Comparison of ENCODE assay signal across 21 cellular contexts in genomic region chr6:34135541-34135940, GRCh38. TPM values are rescaled to one million over a fixed set of nuclear protein-coding genes. Genes with fewer than 3 reads are reported as not detected.
DNase-seq lines count a peak whose midpoint lies in the region; ATAC-seq, FAIRE-seq and TF ChIP-seq lines count a peak whose summit lies in the region.
"Had no signal": no experiment of that assay in that cellular context is flagged by ENCODE, and none has a peak within 500 bp of the region (broad histone marks: within the 10 kb centered on the region; RNA-seq: fewer than 3 reads in every experiment).

No MANE protein-coding gene starts in this region.

- peaks cover 10% of the 10 kb centered on the region for H3K27me3 Mint-ChIP-seq in glutamatergic neuron (ENCODE audit: unreplicated experiment)

- ATAC-seq in K562, result no peak; the same call in 1 of the 3 replicates
- no peak for ATAC-seq in sciatic nerve
- ATAC-seq in GM21619 (IDR thresholded peaks at IDR 0.05; ENCODE audit: unreplicated experiment), result no peak
- ATAC-seq: GM12878 had no signal

- H2AFZ ChIP-seq in K562 (ENCODE audit: low read depth, low read length), result no peak overlapping the region

- H3K4me2 ChIP-seq in BLaER1 treated with 17β-estradiol and CSF1 and Interleukin-3, amounts not matched to agents 10 nM and 100 nM, result peak overlapping the region; percentile 65 to 94 (median 80)
- no peak overlapping the region for H3K4me2 ChIP-seq in K562 (ENCODE audit: insufficient read depth, low read length)

- no peak for TF ChIP-seq POLR2A in K562 (conservative IDR thresholded peaks at IDR 0.05)

- TF ChIP-seq EP300 in K562 (IDR thresholded peaks at IDR 0.05; ENCODE audit: low read length), result no peak; the same call in 1 of the 2 replicates

- no peaks in the 10 kb centered on the region for H3K36me3 ChIP-seq in BLaER1 treated with 17β-estradiol and CSF1 and Interleukin-3, amounts not matched to agents 10 nM and 100 nM
- H3K36me3 ChIP-seq in K562 (ENCODE audit: control insufficient read depth, insufficient read depth, low read length), result no peaks in the 10 kb centered on the region
- H3K36me3 ChIP-seq: BE2C had no signal

- H3K4me3 ChIP-seq in BLaER1 treated with 17β-estradiol and CSF1 and Interleukin-3, amounts not matched to agents 10 nM and 100 nM, result no peak overlapping the region
- no peak overlapping the region for H3K4me3 ChIP-seq in K562
- H3K4me3 ChIP-seq: GM12878 had no signal

- no peak overlapping the region for H3K9ac ChIP-seq in BLaER1 treated with 17β-estradiol and CSF1 and Interleukin-3, amounts not matched to agents 10 nM and 100 nM
- H3K9ac ChIP-seq in K562 (ENCODE audit: insufficient read depth in 1 of 2, low read depth in 2 of 2, low read length in 2 of 2), result no peak overlapping the region

- H3K36me3 Mint-ChIP-seq in glutamatergic neuron (ENCODE audit: unreplicated experiment), result no peaks in the 10 kb centered on the region
- H3K36me3 Mint-ChIP-seq: CD14-positive monocyte; CD4-positive, CD25-positive, alpha-beta regulatory T cell had no signal

- WGBS in K562 (ENCODE audit: insufficient coverage, low coverage, missing lambda C conversion rate), result 3% methylated on average over 2 of the region's 2 CpGs

- intact Hi-C loops in K562 (cut with micrococcal nuclease), result no loop called here
- intact Hi-C loops in sciatic nerve (cut with DNase I), result no loop called here

- DNase-seq in NCI-H69 (lab: John Stamatoyannopoulos, UW) (peak; percentile 22), K562 (ENCODE audit: extremely low read depth in 1 of 4, low spot score in 3 of 4) (no peak), glutamatergic neuron (no peak), DMS 273 (lab: John Stamatoyannopoulos, UW; ENCODE audit: unreplicated experiment) (no peak), SKM-1 treated with dmso at 0.1 percent for 144 hours (lab: John Stamatoyannopoulos, UW; ENCODE audit: unreplicated experiment) (no peak), sciatic nerve (ENCODE audit: low spot score) (no peak)
- DNase-seq: 8988T; ACHN; BE2C; CD4-positive, alpha-beta memory T cell; CD4-positive, CD25-positive, alpha-beta regulatory T cell; CD8-positive, alpha-beta memory T cell; COR-L47; DMS79 treated with DMSO at 0.1 percent for 48 hours; GDM1 had no signal

- H3K4me1 ChIP-seq in BLaER1 treated with 17β-estradiol and CSF1 and Interleukin-3, amounts not matched to agents 10 nM and 100 nM, result peaks cover 44 to 78% (median 67%) of the 10 kb centered on the region in 10 experiments
- peaks cover 0 to 5% of the 10 kb centered on the region in 2 experiments; a peak in 1 of 5 replicates for H3K4me1 ChIP-seq in K562 (replicated peaks in 1 of 2; ENCODE audit: control insufficient read depth in 2 of 2, insufficient read depth in 2 of 2, low read length in 2 of 2)

- no peak for TF ChIP-seq RAD21 in K562 (CRISPR knock-in tag; conservative IDR thresholded peaks at IDR 0.05 in 1 of 2, IDR thresholded peaks at IDR 0.05 in 1 of 2)

- no peaks in the 10 kb centered on the region for H3K9me3 ChIP-seq in BLaER1 treated with 17β-estradiol and CSF1 and Interleukin-3, amounts not matched to agents 10 nM and 100 nM (replicated peaks in 1 of 11)
- H3K9me3 ChIP-seq in K562 (replicated peaks; ENCODE audit: control insufficient read depth, insufficient read depth, low read depth, low read length), result no peaks in the 10 kb centered on the region
- H3K9me3 ChIP-seq: BE2C had no signal

- peak overlapping the region; percentile 25 for H3K4me3 Mint-ChIP-seq in glutamatergic neuron (ENCODE audit: unreplicated experiment)
- H3K4me3 Mint-ChIP-seq: CD14-positive monocyte; CD4-positive, alpha-beta memory T cell; CD4-positive, CD25-positive, alpha-beta regulatory T cell; CD8-positive, alpha-beta memory T cell had no signal

- peaks cover 11% of the 10 kb centered on the region for H3K9me3 Mint-ChIP-seq in glutamatergic neuron (ENCODE audit: unreplicated experiment)
- H3K9me3 Mint-ChIP-seq: CD8-positive, alpha-beta memory T cell had no signal

- no peak overlapping the region for H3K27ac ChIP-seq in BLaER1 treated with 17β-estradiol and CSF1 and Interleukin-3, amounts not matched to agents 10 nM and 100 nM
- H3K27ac ChIP-seq in K562 (ENCODE audit: extremely low read depth, low read depth, low read length), result no peak overlapping the region

- peaks cover 0 to 5% (median 0%) of the 10 kb centered on the region in 11 experiments; a peak in 7 of 22 replicates for H3K27me3 ChIP-seq in BLaER1 treated with 17β-estradiol and CSF1 and Interleukin-3, amounts not matched to agents 10 nM and 100 nM
- peaks cover 15 to 44% of the 10 kb centered on the region in 2 experiments; a peak in 4 of 5 replicates for H3K27me3 ChIP-seq in K562 (ENCODE audit: control insufficient read depth in 2 of 2, insufficient read depth in 2 of 2, low read length in 2 of 2)
- H3K27me3 ChIP-seq: BE2C had no signal

- BruUV-seq in K562 (replicated peaks; lab: Mats Ljungman, UMichigan), result no TSS peak

- no peaks in the 10 kb centered on the region for H3K9me1 ChIP-seq in K562 (ENCODE audit: control insufficient read depth, insufficient read depth, low read length)

- H3K79me2 ChIP-seq in K562 (ENCODE audit: control insufficient read depth, insufficient read depth, low read length), result no peaks in the 10 kb centered on the region

- in situ Hi-C loops in K562 (cut with MboI), result no loop called here

- no peak for TF ChIP-seq CTCF in K562 (IDR thresholded peaks at IDR 0.05 in 2 of 3, conservative IDR thresholded peaks at IDR 0.05 in 1 of 3; ENCODE audit: insufficient read depth in 2 of 3, low read depth in 1 of 3, low read length in 3 of 3)
- TF ChIP-seq CTCF in glutamatergic neuron (IDR thresholded peaks at IDR 0.05; ENCODE audit: partially characterized antibody, unreplicated experiment), result no peak

- FAIRE-seq in K562 (lab: Jason Lieb, UNC), result no peak
- FAIRE-seq: A204.1, GM12878 had no signal

- peaks cover 0 to 80% (median 19%) of the 10 kb centered on the region in 11 experiments; a peak in 12 of 22 replicates for H4K20me1 ChIP-seq in BLaER1 treated with 17β-estradiol and CSF1 and Interleukin-3, amounts not matched to agents 10 nM and 100 nM
- H4K20me1 ChIP-seq in K562 (replicated peaks; ENCODE audit: control insufficient read depth, insufficient read depth, low read length), result peaks cover 20% of the 10 kb centered on the region

- CTCF ChIA-PET in K562 (lab: Yijun Ruan, JAX; ENCODE audit: low intra/inter-chr PET ratio), result no interaction called here

- H3K27ac Mint-ChIP-seq in glutamatergic neuron (ENCODE audit: unreplicated experiment), result peak overlapping the region; percentile 90
- H3K27ac Mint-ChIP-seq: CD14-positive monocyte; CD4-positive, alpha-beta memory T cell; CD4-positive, CD25-positive, alpha-beta regulatory T cell; CD8-positive, alpha-beta memory T cell had no signal

- POLR2A ChIA-PET in K562 (lab: Yijun Ruan, JAX), result interaction anchor here (0.7 to 1.4 kb wide), 3 partner anchors 11 to 80 kb away, joined by 3 read pairs; no protein-coding TSS in a partner anchor

- peaks cover 69% of the 10 kb centered on the region for H3K4me1 Mint-ChIP-seq in glutamatergic neuron (ENCODE audit: low read depth, unreplicated experiment)

TF ChIP-seq in K562, 482 proteins besides CTCF, POLR2A, EP300 and RAD21 (continues in another document):
- TF ChIP-seq PKNOX1 (IDR thresholded peaks at IDR 0.05), result peak; percentile 55; the same call in 1 of the 2 replicates
- peak; percentile 76 for TF ChIP-seq MEIS2 (IDR thresholded peaks at IDR 0.05; ENCODE audit: partially characterized antibody)
- no peak for TF ChIP-seq SREBF2 (CRISPR knock-in tag; IDR thresholded peaks at IDR 0.05)
- no peak for TF ChIP-seq L3MBTL2 (IDR thresholded peaks at IDR 0.05)

RNA-seq across cellular contexts. Expression of gene GRM4, which starts 10.3 kb away (rescaled TPM):
- total RNA-seq in K562 (2011; cell fraction: chromatin; rRNA removed; ENCODE audit: low replicate concordance), result 0.09 TPM in 1 of 2 replicates, not detected in the other
- total RNA-seq in K562 (2011; cell fraction: nucleolus; rRNA removed), result not detected in 2 replicates
- not detected in 2 replicates for total RNA-seq in K562 (2011; cell fraction: nucleoplasm; rRNA removed)
- 0.18 TPM in 1 of 2 replicates, not detected in the other for total RNA-seq in K562 (2014; rRNA removed)
- not detected in 2 replicates for total RNA-seq in K562 (2014; rRNA removed; fragmentation: Illumina TruSeq; extraction: Trizol)
- not detected in 2 replicates for total RNA-seq in K562 (2015; rRNA removed; fragmentation: Illumina TruSeq; extraction: Trizol)
- not detected in 2 replicates for total RNA-seq in K562 (2021)
- not detected in 2 replicates for polyA plus RNA-seq in K562 (2011; rRNA removed)
- polyA plus RNA-seq in K562 (2011; cell fraction: cytosol; rRNA removed), result not detected in 2 replicates
- 0.09 TPM in 1 of 2 replicates, not detected in the other for polyA plus RNA-seq in K562 (2011; cell fraction: nucleus; rRNA removed)
- polyA plus RNA-seq in K562 (2012), result 0.04 TPM in 1 of 2 replicates, not detected in the other
- polyA plus RNA-seq in K562 (2014; fragmentation: Illumina TruSeq; extraction: Trizol), result not detected in 2 replicates
- not detected for polyA plus RNA-seq in K562 (2014; fragmentation: Nextera tagmentation; extraction: Ambion mirVana)
- polyA plus RNA-seq in K562 (2014; rRNA removed), result not detected in 2 replicates
- not detected in 2 replicates for polyA minus RNA-seq in K562 (2011; rRNA and poly(A)+ RNA removed)
- polyA minus RNA-seq in K562 (2011; cell fraction: cytosol; rRNA and poly(A)+ RNA removed), result not detected in 2 replicates
- 0.11 TPM in 1 of 2 replicates, not detected in the other for polyA minus RNA-seq in K562 (2011; cell fraction: nucleus; rRNA and poly(A)+ RNA removed)
- 119 TPM for total RNA-seq in glutamatergic neuron (ENCODE audit: unreplicated experiment)
- total RNA-seq in sciatic nerve, result not detected
- total RNA-seq: CD4-positive, CD25-positive, alpha-beta regulatory T cell; CD8-positive, alpha-beta memory T cell had no signal
- polyA plus RNA-seq: AG04450; CD14-positive monocyte; CD4-positive, alpha-beta memory T cell; CD4-positive, CD25-positive, alpha-beta regulatory T cell had no signal

Comparison
In these comparisons a context has a peak if more than half of its experiments do, and no peak if none do; other contexts are left out.
1. RNA of gene GRM4, which starts 10.3 kb away (total RNA-seq): 119 TPM in glutamatergic neuron (single experiment); 0.09 to 0.18 TPM in K562 and not detected in sciatic nerve (single experiment); every median in the first group is over 100 times any median in the second.